In the genomic region with DNA sequence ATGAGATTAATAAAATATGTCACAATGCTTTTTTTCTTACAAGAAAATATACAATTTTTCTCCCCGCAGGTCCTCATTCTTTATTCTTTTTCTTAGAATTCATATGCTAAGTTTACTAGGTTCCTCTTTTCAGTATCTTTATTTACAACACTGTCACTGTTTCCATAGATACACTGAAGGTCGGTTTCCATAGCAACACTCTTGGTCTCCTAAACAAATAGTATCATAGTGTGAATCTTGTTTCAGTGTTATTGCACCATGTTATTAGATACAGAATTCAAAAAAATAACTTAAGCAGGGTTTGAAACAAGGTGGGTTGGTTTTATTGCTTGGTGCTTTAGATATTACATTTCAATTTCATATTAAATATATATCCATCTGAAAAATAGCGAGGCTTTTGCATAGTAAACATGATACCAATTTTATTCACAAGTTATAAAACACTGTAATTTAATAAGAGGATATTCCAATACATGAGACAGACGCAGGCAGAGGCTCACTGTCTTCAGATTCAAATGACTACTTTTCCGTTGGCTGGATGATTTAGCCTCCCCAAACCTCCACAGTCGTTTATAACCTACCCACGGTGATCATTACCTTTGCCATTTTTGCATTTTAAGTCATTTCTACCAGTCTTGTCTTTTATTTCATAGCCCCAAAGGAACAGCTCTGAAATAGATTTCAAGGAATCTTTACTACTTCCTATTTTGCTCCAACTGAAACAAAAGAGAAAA, we compare ENCODE assay signal across 8 cellular contexts.
A peak's percentile ranks its signal among the peaks of the same experiment; 100 is the strongest.
DNase-seq lines count a peak whose midpoint lies in the region; ATAC-seq and TF ChIP-seq lines count a peak whose summit lies in the region.

No MANE protein-coding gene starts in this region.

- H3K4me1 ChIP-seq in skeletal muscle tissue (ENCODE audit: control insufficient read depth in 3 of 3, insufficient read depth in 3 of 3, low read length in 3 of 3), result peaks cover 0 to 16% (median 4%) of the 10 kb centered on the region in 3 donors

- H3K9ac ChIP-seq in skeletal muscle tissue (ENCODE audit: low read depth in 1 of 3, low read length in 3 of 3), result peak overlapping the region in 1 of 3 donors; percentile 54

- no peak for TF ChIP-seq CTCF in fibroblast of the aortic adventitia (IDR thresholded peaks at IDR 0.05; ENCODE audit: insufficient read depth, low read length)

- H3K4me3 ChIP-seq in fibroblast of the aortic adventitia (ENCODE audit: low read depth, low read length), result no peak overlapping the region
- no peak overlapping the region for H3K4me3 ChIP-seq in skeletal muscle tissue (ENCODE audit: low read length in 3 of 3)

- H3K27ac ChIP-seq in skeletal muscle tissue (ENCODE audit: low read depth, low read length) (peak overlapping the region; percentile 49), caudate nucleus (ENCODE audit: low read depth, low read length) (no peak overlapping the region)

- no peaks in the 10 kb centered on the region for H3K27me3 ChIP-seq in skeletal muscle tissue (ENCODE audit: control insufficient read depth in 3 of 3, insufficient read depth in 3 of 3, low read length in 3 of 3)

- DNase-seq in GF-D8 (lab: John Stamatoyannopoulos, UW) (peak; percentile 90), SW480 (ENCODE audit: low spot score) (peak; percentile 57), fibroblast of the aortic adventitia (ENCODE audit: low read depth) (peak; percentile 81), activated gamma-delta T cell (lab: John Stamatoyannopoulos, UW) (no peak), caudate nucleus (lab: John Stamatoyannopoulos, UW) (no peak)

- no peaks in the 10 kb centered on the region for H3K9me3 ChIP-seq in skeletal muscle tissue (ENCODE audit: control insufficient read depth in 3 of 3, low read length in 3 of 3)

- peak; percentile 55 for ATAC-seq in GM21367 (IDR thresholded peaks at IDR 0.05; ENCODE audit: unreplicated experiment)
- ATAC-seq in HG03565 (IDR thresholded peaks at IDR 0.05; ENCODE audit: unreplicated experiment), result peak; percentile 71

- H3K36me3 ChIP-seq in skeletal muscle tissue (ENCODE audit: control insufficient read depth in 3 of 3, insufficient read depth in 3 of 3, low read length in 3 of 3), result no peaks in the 10 kb centered on the region

Comparison
In these comparisons a context has a peak if more than half of its experiments do, and no peak if none do; other contexts are left out.
1. DNase-seq: peak in GF-D8 (single experiment), SW480 (single experiment) and fibroblast of the aortic adventitia (single experiment); none in activated gamma-delta T cell (single experiment) and caudate nucleus (0 of 61).